1 cellular context compared by ENCODE assay signal in the genomic region with DNA sequence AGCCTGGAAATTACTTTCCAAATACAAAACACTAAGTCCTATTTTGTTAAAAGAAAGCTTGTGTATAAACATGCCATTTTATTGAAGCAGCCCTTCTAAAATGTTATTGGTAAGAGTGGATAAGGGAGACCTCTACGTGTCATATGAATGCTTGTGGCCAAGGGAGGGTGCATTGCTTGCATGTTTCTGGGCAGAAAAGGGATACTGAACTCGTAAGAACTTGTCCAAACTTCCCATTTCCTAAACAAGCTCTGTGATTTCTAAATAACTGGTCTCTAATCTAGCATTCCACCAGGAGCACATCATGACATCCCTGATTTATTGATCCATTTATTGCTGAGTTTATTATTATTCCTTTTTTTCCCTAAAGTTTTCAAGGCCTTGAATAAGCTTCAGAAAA.
TF ChIP-seq lines count a peak whose summit lies in the region.

No MANE protein-coding gene starts in this region.

TF ChIP-seq in SK-N-SH treated with all-trans-retinoic acid at 6 μM for 48 hours, 23 proteins besides CTCF, POLR2A, EP300 and RAD21 (continued from another document):
- TF ChIP-seq, protein P1, sequence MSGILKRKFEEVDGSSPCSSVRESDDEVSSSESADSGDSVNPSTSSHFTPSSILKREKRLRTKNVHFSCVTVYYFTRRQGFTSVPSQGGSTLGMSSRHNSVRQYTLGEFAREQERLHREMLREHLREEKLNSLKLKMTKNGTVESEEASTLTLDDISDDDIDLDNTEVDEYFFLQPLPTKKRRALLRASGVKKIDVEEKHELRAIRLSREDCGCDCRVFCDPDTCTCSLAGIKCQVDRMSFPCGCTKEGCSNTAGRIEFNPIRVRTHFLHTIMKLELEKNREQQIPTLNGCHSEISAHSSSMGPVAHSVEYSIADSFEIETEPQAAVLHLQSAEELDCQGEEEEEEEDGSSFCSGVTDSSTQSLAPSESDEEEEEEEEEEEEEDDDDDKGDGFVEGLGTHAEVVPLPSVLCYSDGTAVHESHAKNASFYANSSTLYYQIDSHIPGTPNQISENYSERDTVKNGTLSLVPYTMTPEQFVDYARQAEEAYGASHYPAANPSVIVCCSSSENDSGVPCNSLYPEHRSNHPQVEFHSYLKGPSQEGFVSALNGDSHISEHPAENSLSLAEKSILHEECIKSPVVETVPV (CRISPR knock-in tag; IDR thresholded peaks at IDR 0.05): no peak
- TF ChIP-seq POU6F1 (CRISPR knock-in tag; IDR thresholded peaks at IDR 0.05; ENCODE audit: borderline replicate concordance, low read depth): no peak
- no peak for TF ChIP-seq OSR1 (CRISPR knock-in tag; IDR thresholded peaks at IDR 0.05)
